17 cellular contexts compared by ENCODE assay signal in genomic region chr9:21996858-21997257, GRCh38. TPM values are rescaled to one million over a fixed set of nuclear protein-coding genes. Genes with fewer than 3 reads are reported as not detected.
A peak's percentile ranks its signal among the peaks of the same experiment; 100 is the strongest.
DNase-seq lines count a peak whose midpoint lies in the region; ATAC-seq and TF ChIP-seq lines count a peak whose summit lies in the region.
"Had no signal": no experiment of that assay in that cellular context is flagged by ENCODE, and none has a peak within 500 bp of the region (broad histone marks: within the 10 kb centered on the region; RNA-seq: fewer than 3 reads in every experiment).

No MANE protein-coding gene starts in this region.

- H3K36me3 ChIP-seq in KMS-11 (ENCODE audit: insufficient read depth) (peaks cover 7% of the 10 kb centered on the region; the same call in 1 of the 2 replicates), MM.1S (replicated peaks; ENCODE audit: insufficient read depth, low read length) (no peaks in the 10 kb centered on the region), upper lobe of right lung (no peaks in the 10 kb centered on the region)
- H3K36me3 ChIP-seq: right lobe of liver had no signal

- intact Hi-C loops in upper lobe of right lung (cut with DNase I) = no loop called here

- no peak overlapping the region; the same call in 1 of the 2 replicates for H3K9ac ChIP-seq in KMS-11
- H3K9ac ChIP-seq in MM.1S (ENCODE audit: low read length) = no peak overlapping the region

- H2AFZ ChIP-seq in KMS-11 (ENCODE audit: low read depth) (no peak overlapping the region), MM.1S (ENCODE audit: low read length) (no peak overlapping the region)

- H3F3A ChIP-seq in MM.1S (ENCODE audit: insufficient read depth, low read length) = no peaks in the 10 kb centered on the region

- no peak for DNase-seq in activated naive CD4-positive, alpha-beta T cell treated with anti-CD3 and anti-CD28 coated beads, Interleukin-2, amount 50 U/mL, for 16 hours
- no peak for DNase-seq in astrocyte of the cerebellum (ENCODE audit: low read depth)
- DNase-seq in retinal pigment epithelial cell (ENCODE audit: low read depth) = no peak
- DNase-seq in MM.1S = no peak
- no peak for DNase-seq in NCI-H510A (lab: John Stamatoyannopoulos, UW)
- DNase-seq in upper lobe of right lung = no peak
- DNase-seq: activated T-cell treated with anti-CD3 and anti-CD28 coated beads, Interleukin-2, amount 50 U/mL, for 24 hours; EL; left cardiac atrium; NCI-H1694; nephron progenitor cell; right lobe of liver; Right ventricle myocardium superior; stimulated activated naive CD4-positive, alpha-beta T cell treated with Interleukin-2 at 50 U/mL for 16 hours; WERI-Rb-1 had no signal

- H3K9me2 ChIP-seq in MM.1S (replicated peaks; ENCODE audit: insufficient read depth, low read length) = no peaks in the 10 kb centered on the region

- H3K36me3 Mint-ChIP-seq in activated naive CD4-positive, alpha-beta T cell treated with anti-CD3 and anti-CD28 coated beads, Interleukin-2, amount 50 U/mL, for 24 hours = no peaks in the 10 kb centered on the region

- H4K20me1 ChIP-seq in KMS-11 (ENCODE audit: insufficient read depth) (0 out of 2 replicates have a peak, but pooled peaks cover under 1% of the 10 kb centered on the region), MM.1S (ENCODE audit: insufficient read depth, low read length) (no peaks in the 10 kb centered on the region)

- H3K79me2 ChIP-seq in KMS-11 (ENCODE audit: insufficient read depth, low read depth) (peaks cover 85% of the 10 kb centered on the region), MM.1S (ENCODE audit: low read length) (no peaks in the 10 kb centered on the region)

- H3K27ac ChIP-seq in KMS-11 = peak overlapping the region; percentile 99; the same call in 1 of the 2 replicates
- H3K27ac ChIP-seq in MM.1S (ENCODE audit: low read length) = no peak overlapping the region
- H3K27ac ChIP-seq in upper lobe of right lung = no peak overlapping the region
- H3K27ac ChIP-seq: right lobe of liver, WERI-Rb-1 had no signal

- H3K4me3 Mint-ChIP-seq in activated naive CD4-positive, alpha-beta T cell treated with anti-CD3 and anti-CD28 coated beads, Interleukin-2, amount 50 U/mL, for 24 hours = peak overlapping the region; percentile 94

- H3K4me3 ChIP-seq in KMS-11 (IDR thresholded peaks at IDR 0.05; ENCODE audit: insufficient read depth, low read depth, low read length) (no peak overlapping the region), astrocyte of the cerebellum (ENCODE audit: low read depth, low read length) (peak overlapping the region; percentile 78), retinal pigment epithelial cell (ENCODE audit: low read length) (peak overlapping the region; percentile 75), MM.1S (ENCODE audit: low read length) (no peak overlapping the region), upper lobe of right lung (no peak overlapping the region)
- H3K4me3 ChIP-seq: right lobe of liver had no signal

- in situ Hi-C loops in astrocyte of the cerebellum (cut with HindIII; ENCODE audit: low sequenced_read_pairs) = no loop called here

- H3K27me3 Mint-ChIP-seq in activated naive CD4-positive, alpha-beta T cell treated with anti-CD3 and anti-CD28 coated beads, Interleukin-2, amount 50 U/mL, for 24 hours = peaks cover 28% of the 10 kb centered on the region

- no peaks in the 10 kb centered on the region for H3K9me3 Mint-ChIP-seq in activated naive CD4-positive, alpha-beta T cell treated with anti-CD3 and anti-CD28 coated beads, Interleukin-2, amount 50 U/mL, for 24 hours
- H3K9me3 Mint-ChIP-seq: activated T-cell treated with anti-CD3 and anti-CD28 coated beads, Interleukin-2, amount 50 U/mL, for 24 hours; nephron progenitor cell had no signal

- H3K4me1 ChIP-seq in KMS-11 (ENCODE audit: low read depth, poor library complexity, severe bottlenecking) = peaks cover 48% of the 10 kb centered on the region
- H3K4me1 ChIP-seq in MM.1S (ENCODE audit: low read length) = no peaks in the 10 kb centered on the region
- no peaks in the 10 kb centered on the region for H3K4me1 ChIP-seq in upper lobe of right lung

- ATAC-seq in upper lobe of right lung = no peak
- ATAC-seq: left cardiac atrium, right lobe of liver had no signal

- no peaks in the 10 kb centered on the region for H3K9me3 ChIP-seq in MM.1S (replicated peaks; ENCODE audit: insufficient read depth, low read length)
- H3K9me3 ChIP-seq in upper lobe of right lung = no peaks in the 10 kb centered on the region
- H3K9me3 ChIP-seq: right lobe of liver had no signal

- no peak overlapping the region for H3K27ac Mint-ChIP-seq in activated naive CD4-positive, alpha-beta T cell treated with anti-CD3 and anti-CD28 coated beads, Interleukin-2, amount 50 U/mL, for 24 hours
- H3K27ac Mint-ChIP-seq: activated T-cell treated with anti-CD3 and anti-CD28 coated beads, Interleukin-2, amount 50 U/mL, for 24 hours; nephron progenitor cell had no signal

- TF ChIP-seq CTCF in KMS-11 (conservative IDR thresholded peaks at IDR 0.05; ENCODE audit: low read depth, low read length) (no peak), astrocyte of the cerebellum (IDR thresholded peaks at IDR 0.05; ENCODE audit: low read depth, low read length, missing control alignments) (no peak), retinal pigment epithelial cell (conservative IDR thresholded peaks at IDR 0.05; ENCODE audit: low read depth, low read length) (no peak), MM.1S (IDR thresholded peaks at IDR 0.05; ENCODE audit: low read length) (no peak), upper lobe of right lung (IDR thresholded peaks at IDR 0.05) (no peak)

- H3K4me1 Mint-ChIP-seq in activated naive CD4-positive, alpha-beta T cell treated with anti-CD3 and anti-CD28 coated beads, Interleukin-2, amount 50 U/mL, for 24 hours = peaks cover 13% of the 10 kb centered on the region

- no peaks in the 10 kb centered on the region for H3K27me3 ChIP-seq in KMS-11 (ENCODE audit: insufficient read depth, low read depth)
- H3K27me3 ChIP-seq in MM.1S (replicated peaks; ENCODE audit: insufficient read depth, low read length) = no peaks in the 10 kb centered on the region
- H3K27me3 ChIP-seq in upper lobe of right lung = peaks cover 8% of the 10 kb centered on the region

- H3K4me2 ChIP-seq in KMS-11 (peak overlapping the region; percentile 92), MM.1S (ENCODE audit: low read depth, low read length) (no peak overlapping the region)

RNA-seq across cellular contexts. Expression of gene CDKN2B-AS1, which starts 2.3 kb away (rescaled TPM):
- 2.3 TPM for total RNA-seq in upper lobe of right lung
- total RNA-seq: Right ventricle myocardium superior had no signal

RNA-seq across cellular contexts. Expression of gene CDKN2A, which starts 2.7 kb away (rescaled TPM):
- total RNA-seq in upper lobe of right lung = 5.1 TPM

RNA-seq across cellular contexts. Expression of gene CDKN2B, which starts 12.2 kb away (rescaled TPM):
- 31.3 TPM for total RNA-seq in upper lobe of right lung

Comparison
In these comparisons a context has a peak if more than half of its experiments do, and no peak if none do; other contexts are left out.
1. H3K4me3 ChIP-seq: peak in astrocyte of the cerebellum (single experiment) and retinal pigment epithelial cell (single experiment); none in KMS-11 (single experiment), MM.1S (single experiment) and upper lobe of right lung (single experiment).